28 cellular contexts compared by ENCODE assay signal in genomic region chr3:62630664-62631063, GRCh38.
"Had no signal": no experiment of that assay in that cellular context is flagged by ENCODE, and none has a peak within 500 bp of the region (broad histone marks: within the 10 kb centered on the region; RNA-seq: fewer than 3 reads in every experiment).

No MANE protein-coding gene starts in this region.

- H3K4me3 ChIP-seq: MG63, PC-9 had no signal

- H3K4me2 ChIP-seq: PC-9 had no signal

- H2AFZ ChIP-seq: PC-9 had no signal

- H3K9me3 ChIP-seq: MG63 had no signal

- DNase-seq: activated CD4-positive, alpha-beta T cell treated with anti-CD3 and anti-CD28 coated beads, Interleukin-2, amount 10 ng/mL, durations not matched to agents 24 days and 14 days; activated CD4-positive, alpha-beta T cell treated with anti-CD3 and anti-CD28 coated beads, Interleukin-2, amount 50 U/mL, for 4 hours; activated CD8-positive, alpha-beta T cell treated with anti-CD3 and anti-CD28 coated beads for 36 hours; activated effector memory CD4-positive, alpha-beta T cell treated with anti-CD3 and anti-CD28 coated beads, Interleukin-2, amount 50 U/mL, for 16 hours; activated naive CD4-positive, alpha-beta T cell; activated naive CD4-positive, alpha-beta T cell treated with anti-CD3 and anti-CD28 coated beads, Interleukin-2, amount 50 U/mL, for 16 hours; activated naive CD8-positive, alpha-beta T cell treated with anti-CD3 and anti-CD28 coated beads for 36 hours; activated T-cell treated with anti-CD3 and anti-CD28 coated beads, Interleukin-2, amount 50 U/mL, for 1 hour; activated T-cell treated with anti-CD3 and anti-CD28 coated beads, Interleukin-2, amount 50 U/mL, for 72 hours; amniotic stem cell; aorta; brain microvascular endothelial cell; central memory CD4-positive, alpha-beta T cell; MG63; MV-4-11; NCI-H1092; NCI-H1436 treated with DMSO at 0.1 percent for 48 hours; NCI-H1694 treated with DMSO at 0.1 percent for 48 hours; NCI-H2029; NCI-H2171 treated with DMSO at 0.1 percent for 48 hours; NCI-H2227 treated with DMSO at 0.1 percent for 48 hours; NCI-H446 treated with DMSO at 0.1 percent for 48 hours; NCI-H524 treated with DMSO at 0.1 percent for 48 hours; PC-9; Right ventricle myocardium superior had no signal

- H3K27ac ChIP-seq: brain microvascular endothelial cell, PC-9 had no signal

- ATAC-seq: activated CD8-positive, alpha-beta T cell treated with anti-CD3 and anti-CD28 coated beads for 36 hours; activated T-cell treated with anti-CD3 and anti-CD28 coated beads, Interleukin-2, amount 50 U/mL, for 72 hours; activated T-helper 17 cell treated with anti-CD3 and anti-CD28 coated beads, Interleukin-2, amount 50 U/mL, for 72 hours had no signal

- H3K36me3 ChIP-seq: brain microvascular endothelial cell, MG63 had no signal

- H3K27me3 ChIP-seq: brain microvascular endothelial cell, MG63 had no signal

- FAIRE-seq: RCC 7860, TTC549 had no signal
